ENCODE assay signal across 27 cellular contexts in the genomic region with DNA sequence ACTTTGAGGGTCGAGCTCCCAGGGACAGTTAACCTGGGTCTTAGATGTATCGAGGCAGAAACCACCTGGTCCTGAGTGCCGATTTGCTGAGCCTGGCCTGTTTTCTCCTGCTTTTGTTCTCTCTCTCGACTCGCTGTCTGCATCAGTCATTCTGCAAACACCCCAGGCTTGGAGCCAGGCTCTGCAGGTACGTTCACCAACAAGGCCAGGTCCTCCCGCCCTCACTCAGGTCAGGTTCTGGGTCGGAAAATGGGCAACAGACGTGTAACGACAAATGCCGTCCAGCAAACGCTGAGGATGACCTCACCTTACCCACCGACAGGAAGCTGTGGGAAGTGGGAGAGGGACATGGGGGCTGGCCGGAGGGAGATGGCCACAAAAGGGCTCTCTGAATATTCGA. TPM values are rescaled to one million over a fixed set of nuclear protein-coding genes. Genes with fewer than 3 reads are reported as not detected.
"Had no signal": no experiment of that assay in that cellular context is flagged by ENCODE, and none has a peak within 500 bp of the region (broad histone marks: within the 10 kb centered on the region; RNA-seq: fewer than 3 reads in every experiment).

No MANE protein-coding gene starts in this region.

- H3K4me3 ChIP-seq: K562 had no signal

- DNase-seq: activated CD4-positive, alpha-beta T cell treated with anti-CD3 and anti-CD28 coated beads for 48 hours; activated CD4-positive, alpha-beta T cell treated with anti-CD3 and anti-CD28 coated beads, Interleukin-2, amount 50 U/mL, for 4 hours; activated CD4-positive, CD25-positive, alpha-beta regulatory T cell treated with anti-CD3 and anti-CD28 coated beads, Interleukin-2, amount 50 U/mL, for 72 hours; activated CD8-positive, alpha-beta memory T cell treated with anti-CD3 and anti-CD28 coated beads, Interleukin-2, amount 50 U/mL, for 48 hours; activated CD8-positive, alpha-beta T cell treated with anti-CD3 and anti-CD28 coated beads, Interleukin-2, amount 10 ng/mL, durations not matched to agents 7 days and 5 days; activated effector memory CD4-positive, alpha-beta T cell treated with anti-CD3 and anti-CD28 coated beads, Interleukin-2, amount 50 U/mL, for 16 hours; activated naive CD4-positive, alpha-beta T cell treated with Interleukin-2 at 50 U/mL for 16 hours; activated naive CD8-positive, alpha-beta T cell treated with anti-CD3 and anti-CD28 coated beads, Interleukin-2, amount 50 U/mL, for 24 hours; activated T-cell treated with anti-CD3 and anti-CD28 coated beads, Interleukin-2, amount 50 U/mL, for 1 hour; amniotic stem cell; Karpas-422; MM.1S; NCI-H1105; NCI-H1436; NCI-H1694 treated with DMSO at 0.1 percent for 48 hours; NCI-H345; NCI-H510A; NCI-H526 treated with DMSO at 0.1 percent for 48 hours; PC-3; SHP77 treated with DMSO at 0.1 percent for 48 hours had no signal

- FAIRE-seq: astrocyte, K562 had no signal

- H3K9me3 Mint-ChIP-seq: activated naive CD4-positive, alpha-beta T cell treated with anti-CD3 and anti-CD28 coated beads, Interleukin-2, amount 50 U/mL, for 72 hours; activated naive CD8-positive, alpha-beta T cell treated with anti-CD3 and anti-CD28 coated beads, Interleukin-2, amount 50 U/mL, for 24 hours; brain; WTC11 had no signal

- H3K4me3 Mint-ChIP-seq: activated CD8-positive, alpha-beta T cell treated with anti-CD3 and anti-CD28 coated beads, Interleukin-2, amount 10 ng/mL, durations not matched to agents 7 days and 5 days; activated naive CD8-positive, alpha-beta T cell treated with anti-CD3 and anti-CD28 coated beads, Interleukin-2, amount 50 U/mL, for 24 hours; activated T-helper 1 cell treated with anti-CD3 and anti-CD28 coated beads, Interleukin-12 subunit alpha, Interleukin-12 subunit beta, Interleukin-2, Interleukin-4 antibody, amounts not matched to agents 30 ng/mL and 10 ng/mL and 1 ng/mL, durations not matched to agents 14 hours and 24 hours and 36 hours; brain; T-helper 1 cell treated with Interleukin-12 subunit alpha and Interleukin-12 subunit beta and Interleukin-4 antibody, amounts not matched to agents 30 μg/mL and 1 μg/mL, for 36 hours; WTC11 had no signal

- H3K27me3 Mint-ChIP-seq: activated naive CD8-positive, alpha-beta T cell treated with anti-CD3 and anti-CD28 coated beads, Interleukin-2, amount 50 U/mL, for 24 hours; brain had no signal

- H3K4me1 Mint-ChIP-seq: WTC11 had no signal

- H3K36me3 Mint-ChIP-seq: activated naive CD4-positive, alpha-beta T cell treated with anti-CD3 and anti-CD28 coated beads, Interleukin-2, amount 50 U/mL, for 72 hours; WTC11 had no signal

- ATAC-seq: activated CD8-positive, alpha-beta T cell treated with anti-CD3 and anti-CD28 coated beads, Interleukin-2, amount 10 ng/mL, durations not matched to agents 7 days and 5 days; activated naive CD4-positive, alpha-beta T cell treated with anti-CD3 and anti-CD28 coated beads, Interleukin-2, amount 50 U/mL, for 72 hours; activated naive CD8-positive, alpha-beta T cell treated with anti-CD3 and anti-CD28 coated beads, Interleukin-2, amount 50 U/mL, for 24 hours; K562; PC-3; WTC11 had no signal

- H3K27ac Mint-ChIP-seq: activated CD8-positive, alpha-beta T cell treated with anti-CD3 and anti-CD28 coated beads, Interleukin-2, amount 10 ng/mL, durations not matched to agents 7 days and 5 days; activated naive CD4-positive, alpha-beta T cell treated with anti-CD3 and anti-CD28 coated beads, Interleukin-2, amount 50 U/mL, for 72 hours; activated naive CD8-positive, alpha-beta T cell treated with anti-CD3 and anti-CD28 coated beads, Interleukin-2, amount 50 U/mL, for 24 hours; activated T-helper 1 cell treated with anti-CD3 and anti-CD28 coated beads, Interleukin-12 subunit alpha, Interleukin-12 subunit beta, Interleukin-2, Interleukin-4 antibody, amounts not matched to agents 30 ng/mL and 10 ng/mL and 1 ng/mL, durations not matched to agents 14 hours and 24 hours and 36 hours; T-helper 1 cell treated with Interleukin-12 subunit alpha and Interleukin-12 subunit beta and Interleukin-4 antibody, amounts not matched to agents 30 μg/mL and 1 μg/mL, for 36 hours; WTC11 had no signal

RNA-seq across cellular contexts. Expression of gene PXDN, which starts 57.7 kb away (rescaled TPM):
- polyA plus RNA-seq: K562 had no signal
